Comparison of ENCODE assay signal across 9 cellular contexts in the genomic region with DNA sequence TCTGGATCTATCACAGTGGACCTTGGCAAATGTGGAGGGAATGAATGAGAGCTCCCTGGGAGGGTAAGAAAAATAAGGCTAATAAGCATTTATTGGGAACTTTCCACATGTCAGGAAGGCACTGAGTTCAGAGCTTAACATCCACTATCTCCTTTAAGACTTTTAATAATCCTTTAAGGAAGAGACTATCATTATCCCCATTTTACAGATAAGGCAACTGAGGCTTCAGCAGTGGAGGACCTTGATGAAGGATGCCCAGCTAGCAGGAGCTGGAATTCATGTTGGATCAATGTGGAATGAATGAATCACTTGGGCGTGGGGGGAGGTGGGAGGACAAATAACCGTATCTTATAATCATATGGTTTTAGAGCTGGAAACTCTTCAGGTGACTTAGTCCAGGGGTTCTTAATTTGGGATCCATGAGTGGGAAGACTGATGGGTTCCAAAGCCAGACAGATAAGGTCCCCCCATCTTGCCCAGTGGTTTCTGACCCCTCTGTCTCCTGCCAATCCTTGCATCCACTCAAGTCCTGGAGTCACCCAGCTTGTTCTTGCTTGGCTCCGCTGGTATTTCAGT. TPM values are rescaled to one million over a fixed set of nuclear protein-coding genes. Genes with fewer than 3 reads are reported as not detected.
"Had no signal": no experiment of that assay in that cellular context is flagged by ENCODE, and none has a peak within 500 bp of the region (broad histone marks: within the 10 kb centered on the region; RNA-seq: fewer than 3 reads in every experiment).

No MANE protein-coding gene starts in this region.

- H3K4me3 Mint-ChIP-seq: IgD-negative memory B cell had no signal

- H3K36me3 Mint-ChIP-seq: IgD-negative memory B cell had no signal

- H3K27ac ChIP-seq: HL-60, KMS-11 had no signal

- H3K4me2 ChIP-seq: KMS-11 had no signal

- DNase-seq: IMR-90, Karpas-422, KBM-7, KG1 had no signal

- H3K9ac ChIP-seq: KMS-11 had no signal

- H3K9me3 Mint-ChIP-seq: IgD-negative memory B cell had no signal

- H3K27ac Mint-ChIP-seq: IgD-negative memory B cell had no signal

RNA-seq across cellular contexts. Expression of gene CD40, which starts 54.9 kb away (rescaled TPM):
- total RNA-seq: HT-29, HT1080 had no signal
